16 cellular contexts compared by ENCODE assay signal in the genomic region with DNA sequence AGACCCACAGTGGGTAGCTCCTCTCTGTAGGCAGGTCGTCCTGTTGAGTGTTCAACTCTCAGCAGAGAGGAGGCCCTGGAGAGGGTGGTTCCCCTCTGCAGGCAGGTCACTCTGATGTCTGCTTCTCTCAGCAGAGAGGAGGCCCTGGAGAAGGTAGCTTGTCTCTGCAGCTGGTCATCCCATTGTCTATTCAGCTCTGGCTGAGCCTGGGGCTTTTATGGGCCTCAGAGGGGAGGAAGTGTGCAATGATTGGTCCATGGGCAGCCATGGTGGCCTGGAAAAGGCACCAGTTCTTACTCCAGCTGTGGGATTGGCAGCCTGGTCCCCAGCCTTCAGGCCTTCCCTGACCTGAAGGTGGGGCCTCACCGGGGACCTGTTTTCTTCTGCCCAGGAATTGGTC. TPM values are rescaled to one million over a fixed set of nuclear protein-coding genes. Genes with fewer than 3 reads are reported as not detected.
DNase-seq lines count a peak whose midpoint lies in the region; ATAC-seq and TF ChIP-seq lines count a peak whose summit lies in the region.
"Had no signal": no experiment of that assay in that cellular context is flagged by ENCODE, and none has a peak within 500 bp of the region (broad histone marks: within the 10 kb centered on the region; RNA-seq: fewer than 3 reads in every experiment).

No MANE protein-coding gene starts in this region.

- H3K36me3 ChIP-seq in OCI-LY7 (ENCODE audit: insufficient read depth, low read length), result no peaks in the 10 kb centered on the region
- no peaks in the 10 kb centered on the region for H3K36me3 ChIP-seq in sigmoid colon
- H3K36me3 ChIP-seq: HAP-1 had no signal

- H3K4me3 ChIP-seq in OCI-LY7 (ENCODE audit: low read depth, low read length, poor library complexity, severe bottlenecking), result no peak overlapping the region
- H3K4me3 ChIP-seq in sigmoid colon, result no peak overlapping the region
- H3K4me3 ChIP-seq: GM23338, HAP-1 had no signal

- H4K20me1 ChIP-seq in OCI-LY7 (ENCODE audit: insufficient read depth, low read length), result no peaks in the 10 kb centered on the region

- no peaks in the 10 kb centered on the region for H3K4me1 ChIP-seq in OCI-LY7 (ENCODE audit: insufficient read depth, low read length, poor library complexity, severe bottlenecking)
- no peaks in the 10 kb centered on the region for H3K4me1 ChIP-seq in sigmoid colon
- H3K4me1 ChIP-seq: HAP-1 had no signal

- no peaks in the 10 kb centered on the region for H3K27me3 ChIP-seq in sigmoid colon

- TF ChIP-seq EP300 in sigmoid colon (IDR thresholded peaks at IDR 0.05), result no peak

- peaks cover 24% of the 10 kb centered on the region for H3K9me3 ChIP-seq in OCI-LY7 (ENCODE audit: low read length)
- H3K9me3 ChIP-seq in sigmoid colon, result peaks cover 0 to 2% (median 0%) of the 10 kb centered on the region in 4 donors

- peaks cover 10% of the 10 kb centered on the region for H3K36me3 Mint-ChIP-seq in activated CD8-positive, alpha-beta T cell treated with anti-CD3 and anti-CD28 coated beads for 36 hours (ENCODE audit: low read depth)
- H3K36me3 Mint-ChIP-seq in activated CD8-positive, alpha-beta T cell treated with anti-CD3 and anti-CD28 coated beads, Interleukin-2, amount 10 ng/mL, durations not matched to agents 7 days and 5 days (ENCODE audit: low read depth), result peaks cover 17% of the 10 kb centered on the region
- H3K36me3 Mint-ChIP-seq in dendritic cell treated with granulocyte-macrophage colony-stimulating factor and Interleukin-4, amounts not matched to agents 40 ng/mL and 50 ng/mL, for 4 days (ENCODE audit: low read depth), result peaks cover 11% of the 10 kb centered on the region

- no peak for TF ChIP-seq POLR2A in sigmoid colon (IDR thresholded peaks at IDR 0.05)

- H3K27me3 Mint-ChIP-seq in activated CD8-positive, alpha-beta T cell treated with anti-CD3 and anti-CD28 coated beads for 36 hours, result peaks cover 13% of the 10 kb centered on the region
- H3K27me3 Mint-ChIP-seq in activated CD8-positive, alpha-beta T cell treated with anti-CD3 and anti-CD28 coated beads, Interleukin-2, amount 10 ng/mL, durations not matched to agents 7 days and 5 days (ENCODE audit: low read depth), result peaks cover 9% of the 10 kb centered on the region
- no peaks in the 10 kb centered on the region for H3K27me3 Mint-ChIP-seq in dendritic cell treated with granulocyte-macrophage colony-stimulating factor and Interleukin-4, amounts not matched to agents 40 ng/mL and 50 ng/mL, for 4 days

- no peak overlapping the region for H2AFZ ChIP-seq in OCI-LY7 (ENCODE audit: low read length)
- H2AFZ ChIP-seq: GM23338 had no signal

- H3K79me2 ChIP-seq in OCI-LY7 (ENCODE audit: insufficient read depth, low read depth, low read length), result no peaks in the 10 kb centered on the region

- TF ChIP-seq CTCF in activated CD8-positive, alpha-beta T cell treated with anti-CD3 and anti-CD28 coated beads for 36 hours (IDR thresholded peaks at IDR 0.05), result no peak
- no peak for TF ChIP-seq CTCF in OCI-LY7 (conservative IDR thresholded peaks at IDR 0.05; ENCODE audit: low read length)
- no peak for TF ChIP-seq CTCF in sigmoid colon (IDR thresholded peaks at IDR 0.05)

- no peak overlapping the region for H3K4me3 Mint-ChIP-seq in activated CD8-positive, alpha-beta T cell treated with anti-CD3 and anti-CD28 coated beads for 36 hours
- H3K4me3 Mint-ChIP-seq in activated CD8-positive, alpha-beta T cell treated with anti-CD3 and anti-CD28 coated beads, Interleukin-2, amount 10 ng/mL, durations not matched to agents 7 days and 5 days, result no peak overlapping the region
- no peak overlapping the region for H3K4me3 Mint-ChIP-seq in dendritic cell treated with granulocyte-macrophage colony-stimulating factor and Interleukin-4, amounts not matched to agents 40 ng/mL and 50 ng/mL, for 4 days
- H3K4me3 Mint-ChIP-seq: CD4-positive, alpha-beta T cell; GM23338; HFFc6 had no signal

- DNase-seq in activated CD8-positive, alpha-beta T cell treated with anti-CD3 and anti-CD28 coated beads for 36 hours, result peak; percentile 19
- DNase-seq in activated CD8-positive, alpha-beta T cell treated with anti-CD3 and anti-CD28 coated beads, Interleukin-2, amount 10 ng/mL, durations not matched to agents 7 days and 5 days, result no peak
- peak; percentile 28 for DNase-seq in OCI-LY7 (ENCODE audit: low spot score)
- DNase-seq in sigmoid colon, result peak; percentile 43
- DNase-seq in stimulated activated naive CD4-positive, alpha-beta T cell (lab: John Stamatoyannopoulos, UW), result no peak
- no peak for DNase-seq in NCI-H1417 treated with DMSO at 0.1 percent for 48 hours (lab: John Stamatoyannopoulos, UW)
- DNase-seq: 8988T; C1 segment of cervical spinal cord; Calu3; CD4-positive, alpha-beta T cell; DMS 273 treated with DMSO at 0.1 percent for 48 hours; DMS79; HFFc6 had no signal

- H3K4me2 ChIP-seq in OCI-LY7 (ENCODE audit: low read length), result no peak overlapping the region
- H3K4me2 ChIP-seq: GM23338 had no signal

- CTCF ChIA-PET in activated CD8-positive, alpha-beta T cell treated with anti-CD3 and anti-CD28 coated beads for 36 hours (lab: Charles Lee), result interaction anchor here (1.6 kb wide), 1 partner anchor 32 kb away, joined by 3 read pairs; no protein-coding TSS in a partner anchor
- CTCF ChIA-PET in activated CD8-positive, alpha-beta T cell treated with anti-CD3 and anti-CD28 coated beads, Interleukin-2, amount 10 ng/mL, durations not matched to agents 7 days and 5 days (lab: Charles Lee), result interaction anchor here (1.1 kb wide), 1 partner anchor 9 kb away, joined by 5 read pairs; no protein-coding TSS in a partner anchor
- CTCF ChIA-PET in OCI-LY7 (lab: Charles Lee; ENCODE audit: unreplicated experiment), result no interaction called here

- H3K4me1 Mint-ChIP-seq in activated CD8-positive, alpha-beta T cell treated with anti-CD3 and anti-CD28 coated beads for 36 hours (ENCODE audit: low read depth), result peaks cover 6% of the 10 kb centered on the region
- peaks cover 24% of the 10 kb centered on the region for H3K4me1 Mint-ChIP-seq in activated CD8-positive, alpha-beta T cell treated with anti-CD3 and anti-CD28 coated beads, Interleukin-2, amount 10 ng/mL, durations not matched to agents 7 days and 5 days (ENCODE audit: low read depth)
- peaks cover 36% of the 10 kb centered on the region for H3K4me1 Mint-ChIP-seq in dendritic cell treated with granulocyte-macrophage colony-stimulating factor and Interleukin-4, amounts not matched to agents 40 ng/mL and 50 ng/mL, for 4 days (ENCODE audit: low read depth)
- H3K4me1 Mint-ChIP-seq: GM23338 had no signal

- BruUV-seq in OCI-LY7 (replicated peaks; lab: Mats Ljungman, UMichigan), result no TSS peak

- intact Hi-C loops in activated CD8-positive, alpha-beta T cell treated with anti-CD3 and anti-CD28 coated beads for 36 hours (cut with micrococcal nuclease), result no loop called here
- intact Hi-C loops in OCI-LY7 (cut with micrococcal nuclease; ENCODE audit: unreplicated experiment) (no loop called here), sigmoid colon (cut with DNase I) (no loop called here)
- intact Hi-C loops in dendritic cell treated with granulocyte-macrophage colony-stimulating factor and Interleukin-4, amounts not matched to agents 40 ng/mL and 50 ng/mL, for 4 days (cut with micrococcal nuclease), result no loop called here

- H3K27ac Mint-ChIP-seq in activated CD8-positive, alpha-beta T cell treated with anti-CD3 and anti-CD28 coated beads for 36 hours, result no peak overlapping the region
- H3K27ac Mint-ChIP-seq in activated CD8-positive, alpha-beta T cell treated with anti-CD3 and anti-CD28 coated beads, Interleukin-2, amount 10 ng/mL, durations not matched to agents 7 days and 5 days, result no peak overlapping the region
- H3K27ac Mint-ChIP-seq in dendritic cell treated with granulocyte-macrophage colony-stimulating factor and Interleukin-4, amounts not matched to agents 40 ng/mL and 50 ng/mL, for 4 days, result peak overlapping the region; percentile 56
- H3K27ac Mint-ChIP-seq: CD4-positive, alpha-beta T cell; GM23338; HFFc6 had no signal

- POLR2A ChIA-PET in activated CD8-positive, alpha-beta T cell treated with anti-CD3 and anti-CD28 coated beads for 36 hours (lab: Charles Lee), result no interaction called here
- POLR2A ChIA-PET in activated CD8-positive, alpha-beta T cell treated with anti-CD3 and anti-CD28 coated beads, Interleukin-2, amount 10 ng/mL, durations not matched to agents 7 days and 5 days (lab: Charles Lee), result no interaction called here
- POLR2A ChIA-PET in OCI-LY7 (lab: Charles Lee), result interaction anchor here (0.6 kb wide), 1 partner anchor 565 kb away, joined by 3 read pairs; no protein-coding TSS in a partner anchor

- H3K27ac ChIP-seq in OCI-LY7 (ENCODE audit: low read depth, low read length, poor library complexity, severe bottlenecking) (no peak overlapping the region), sigmoid colon (no peak overlapping the region)

- WGBS in sigmoid colon, 2 donors, result 92 to 97% methylated on average over 2 of the region's 2 CpGs

- H3K9me3 Mint-ChIP-seq in activated CD8-positive, alpha-beta T cell treated with anti-CD3 and anti-CD28 coated beads for 36 hours, result peaks cover 12% of the 10 kb centered on the region
- H3K9me3 Mint-ChIP-seq in activated CD8-positive, alpha-beta T cell treated with anti-CD3 and anti-CD28 coated beads, Interleukin-2, amount 10 ng/mL, durations not matched to agents 7 days and 5 days (ENCODE audit: insufficient read depth), result peaks cover 17% of the 10 kb centered on the region
- H3K9me3 Mint-ChIP-seq in dendritic cell treated with granulocyte-macrophage colony-stimulating factor and Interleukin-4, amounts not matched to agents 40 ng/mL and 50 ng/mL, for 4 days, result peaks cover 12% of the 10 kb centered on the region

- no peaks in the 10 kb centered on the region for H3K9me2 ChIP-seq in OCI-LY7 (ENCODE audit: insufficient read depth, low read length)

- no peak for ATAC-seq in activated CD8-positive, alpha-beta T cell treated with anti-CD3 and anti-CD28 coated beads for 36 hours
- no peak for ATAC-seq in activated CD8-positive, alpha-beta T cell treated with anti-CD3 and anti-CD28 coated beads, Interleukin-2, amount 10 ng/mL, durations not matched to agents 7 days and 5 days
- ATAC-seq: GM23338 had no signal

RNA-seq across cellular contexts. Expression of a gene that starts 52.9 kb away (rescaled TPM):
- 10 to 100 TPM; 25.7 to 26.6 TPM for total RNA-seq in activated CD8-positive, alpha-beta T cell treated with anti-CD3 and anti-CD28 coated beads for 36 hours
- total RNA-seq in activated CD8-positive, alpha-beta T cell treated with anti-CD3 and anti-CD28 coated beads, Interleukin-2, amount 10 ng/mL, durations not matched to agents 7 days and 5 days, result 10 to 100 TPM; 27.3 to 29.1 TPM
- total RNA-seq in OCI-LY7 (2014; rRNA removed; shearing (Covaris generic)), result 32.0 and 44.3 TPM in 2 replicates
- total RNA-seq in OCI-LY7 (2022), result 40.3 and 48.3 TPM in 2 replicates
- total RNA-seq in sigmoid colon, result 10 to 100 TPM in 2 of 4 donors, 1 to 10 TPM in 2; 7.9 to 18.9 (median 12.0) TPM
- polyA plus RNA-seq in sigmoid colon, result 10 to 100 TPM; 16.2 to 37.0 (median 31.2) TPM

Comparison
In these comparisons a context has a peak if more than half of its experiments do, and no peak if none do; other contexts are left out.
1. DNase-seq: peak in activated CD8-positive, alpha-beta T cell treated with anti-CD3 and anti-CD28 coated beads for 36 hours (single experiment), OCI-LY7 (single experiment) and sigmoid colon (single experiment); none in activated CD8-positive, alpha-beta T cell treated with anti-CD3 and anti-CD28 coated beads, Interleukin-2, amount 10 ng/mL, durations not matched to agents 7 days and 5 days (single experiment), stimulated activated naive CD4-positive, alpha-beta T cell (0 of 6) and NCI-H1417 treated with DMSO at 0.1 percent for 48 hours (single experiment).